Comparison of ENCODE assay signal across 8 cellular contexts in genomic region chr9:136711751-136712689, GRCh38. TPM values are rescaled to one million over a fixed set of nuclear protein-coding genes. Genes with fewer than 3 reads are reported as not detected.
A peak's percentile ranks its signal among the peaks of the same experiment; 100 is the strongest.
DNase-seq lines count a peak whose midpoint lies in the region; ATAC-seq and TF ChIP-seq lines count a peak whose summit lies in the region.

Gene DIPK1B (plus strand): TSS chr9:136712572. CDS start chr9:136712666, 94 bp downstream.

- ATAC-seq in heart left ventricle, result peak in 2 of 4 donors; percentile 3 to 6
- ATAC-seq in sciatic nerve, result peak; percentile 14
- no peak for ATAC-seq in GM19463 (IDR thresholded peaks at IDR 0.05; ENCODE audit: unreplicated experiment)
- ATAC-seq in GM18511 (IDR thresholded peaks at IDR 0.05; ENCODE audit: unreplicated experiment), result no peak

- no peak for TF ChIP-seq POLR2A in heart left ventricle (IDR thresholded peaks at IDR 0.05)

- H3K9me3 ChIP-seq in BLaER1 treated with 17β-estradiol and CSF1 and Interleukin-3, amounts not matched to agents 10 nM and 100 nM (replicated peaks in 1 of 11), result no peaks in the 10 kb centered on the region
- H3K9me3 ChIP-seq in WERI-Rb-1 (ENCODE audit: severe bottlenecking) (no peaks in the 10 kb centered on the region), heart left ventricle (no peaks in the 10 kb centered on the region)

- peak; percentile 29 for DNase-seq in KG1 (lab: John Stamatoyannopoulos, UW)
- DNase-seq in WERI-Rb-1, result peak; percentile 66
- peak in 1 of 5 donors; percentile 23 for DNase-seq in heart left ventricle
- no peak for DNase-seq in sciatic nerve (ENCODE audit: low spot score)
- DNase-seq in stimulated activated CD4-positive, alpha-beta T cell treated with anti-CD3 and anti-CD28 coated beads, Interleukin-4, amount 100 ng/mL, for 4 hours, result no peak

- peak within 1 kb of the TSS; percentile 50 to 91 (median 76) for H3K4me3 ChIP-seq in BLaER1 treated with 17β-estradiol and CSF1 and Interleukin-3, amounts not matched to agents 10 nM and 100 nM
- H3K4me3 ChIP-seq in WERI-Rb-1 (ENCODE audit: low read depth, low read length) (peak within 1 kb of the TSS; percentile 80), heart left ventricle (peak within 1 kb of the TSS; percentile 59 to 91 (median 76))

- H3K9ac ChIP-seq in BLaER1 treated with 17β-estradiol and CSF1 and Interleukin-3, amounts not matched to agents 10 nM and 100 nM, result peak within 1 kb of the TSS; percentile 70 to 96 (median 91)

- peak within 1 kb of the TSS; percentile 82 to 100 (median 98) for H3K4me2 ChIP-seq in BLaER1 treated with 17β-estradiol and CSF1 and Interleukin-3, amounts not matched to agents 10 nM and 100 nM

- 2 to 6% (median 4%) methylated on average over 24 to 119 of the region's 119 CpGs for WGBS in heart left ventricle, 4 donors

- TF ChIP-seq CTCF in WERI-Rb-1 (IDR thresholded peaks at IDR 0.05; ENCODE audit: low read depth, low read length) (no peak), heart left ventricle (IDR thresholded peaks at IDR 0.05) (no peak)

- intact Hi-C loops in heart left ventricle (cut with DNase I), result loop anchor here in 1 of 10 donors (5.0 kb wide), 1 partner anchor 35 kb away; no protein-coding TSS in a partner anchor
- intact Hi-C loops in sciatic nerve (cut with DNase I), result no loop called here

- peaks cover 0 to 41% (median 8%) of the 10 kb centered on the region in 11 experiments; a peak in 8 of 22 replicates for H4K20me1 ChIP-seq in BLaER1 treated with 17β-estradiol and CSF1 and Interleukin-3, amounts not matched to agents 10 nM and 100 nM

- H3K27me3 ChIP-seq in BLaER1 treated with 17β-estradiol and CSF1 and Interleukin-3, amounts not matched to agents 10 nM and 100 nM, result peaks cover 0 to 15% (median 0%) of the 10 kb centered on the region in 11 experiments; a peak in 2 of 22 replicates
- H3K27me3 ChIP-seq in WERI-Rb-1 (ENCODE audit: insufficient read depth, low read depth, severe bottlenecking), result no peaks in the 10 kb centered on the region
- peaks cover 0 to 23% (median 0%) of the 10 kb centered on the region in 9 donors for H3K27me3 ChIP-seq in heart left ventricle

- H3K36me3 ChIP-seq in BLaER1 treated with 17β-estradiol and CSF1 and Interleukin-3, amounts not matched to agents 10 nM and 100 nM, result peaks cover 0 to 24% (median 6%) of the 10 kb centered on the region in 11 experiments; a peak in 9 of 22 replicates
- H3K36me3 ChIP-seq in WERI-Rb-1, result peaks cover 14% of the 10 kb centered on the region
- H3K36me3 ChIP-seq in heart left ventricle, result no peaks in the 10 kb centered on the region

- peak within 1 kb of the TSS in 10 of 11 experiments; percentile 55 to 91 (median 89); a peak in 20 of 22 replicates for H3K27ac ChIP-seq in BLaER1 treated with 17β-estradiol and CSF1 and Interleukin-3, amounts not matched to agents 10 nM and 100 nM
- H3K27ac ChIP-seq in WERI-Rb-1 (peak within 1 kb of the TSS; percentile 82), heart left ventricle (peak within 1 kb of the TSS in 11 of 12 donors; percentile 74 to 91 (median 86))

- H3K4me1 ChIP-seq in BLaER1 treated with 17β-estradiol and CSF1 and Interleukin-3, amounts not matched to agents 10 nM and 100 nM, result peaks cover 39 to 88% (median 77%) of the 10 kb centered on the region in 10 experiments
- H3K4me1 ChIP-seq in heart left ventricle, result peaks cover 4 to 43% (median 34%) of the 10 kb centered on the region in 12 donors

RNA-seq across cellular contexts. Expression of gene DIPK1B, which starts in this region (rescaled TPM):
- total RNA-seq in heart left ventricle (10 to 100 TPM; 14.4 to 46.3 (median 19.8) TPM), sciatic nerve (11.6 TPM)
- 10 to 100 TPM; 18.1 to 24.4 TPM for polyA plus RNA-seq in heart left ventricle

Comparison
In these comparisons a context has a peak if more than half of its experiments do, and no peak if none do; other contexts are left out.
1. DNase-seq: peak in KG1 (single experiment) and WERI-Rb-1 (single experiment); none in sciatic nerve (single experiment) and stimulated activated CD4-positive, alpha-beta T cell treated with anti-CD3 and anti-CD28 coated beads, Interleukin-4, amount 100 ng/mL, for 4 hours (0 of 2).
2. Peak in every context shown above with its lines, with median percentiles within 50 percentile points of each other: H3K27ac ChIP-seq and H3K4me3 ChIP-seq.